Comparison of ENCODE assay signal across 23 cellular contexts in genomic region chr10:121131014-121131413, GRCh38.
"Had no signal": no experiment of that assay in that cellular context is flagged by ENCODE, and none has a peak within 500 bp of the region (broad histone marks: within the 10 kb centered on the region; RNA-seq: fewer than 3 reads in every experiment).

No MANE protein-coding gene starts in this region.

- H3K4me1 Mint-ChIP-seq: immature natural killer cell; naive thymus-derived CD4-positive, alpha-beta T cell; stimulated activated memory B cell treated with anti-CD40 and anti-IgM and Interleukin-4, amounts not matched to agents 10 μg/mL and 1 μg/mL and 100 μg/mL, for 72 hours had no signal

- ATAC-seq: effector memory CD8-positive, alpha-beta T cell; heart right ventricle; left lobe of liver; naive thymus-derived CD4-positive, alpha-beta T cell; psoas muscle; right cardiac atrium; stimulated activated memory B cell treated with anti-CD40 and anti-IgM and Interleukin-4, amounts not matched to agents 10 μg/mL and 1 μg/mL and 100 μg/mL, for 72 hours; stimulated activated naive CD8-positive, alpha-beta T cell treated with anti-CD3 and anti-CD28 coated beads, Interleukin-15, Interleukin-2, amounts not matched to agents 100 U/mL and 50 U/mL, for 24 hours had no signal

- H3K36me3 ChIP-seq: esophagus squamous epithelium, heart right ventricle, sigmoid colon, spleen, suprapubic skin, thyroid gland had no signal

- H3K4me3 ChIP-seq: esophagus squamous epithelium, heart right ventricle, psoas muscle, sigmoid colon, spleen, suprapubic skin, thyroid gland had no signal

- H3K27ac ChIP-seq: esophagus squamous epithelium, heart right ventricle, psoas muscle, sigmoid colon, spleen, suprapubic skin, thyroid gland had no signal

- H3K4me3 Mint-ChIP-seq: effector memory CD8-positive, alpha-beta T cell; immature natural killer cell; naive thymus-derived CD4-positive, alpha-beta T cell; nephron; stimulated activated memory B cell treated with anti-CD40 and anti-IgM and Interleukin-4, amounts not matched to agents 10 μg/mL and 1 μg/mL and 100 μg/mL, for 72 hours had no signal

- H3K9me3 ChIP-seq: esophagus squamous epithelium, heart right ventricle, psoas muscle, sigmoid colon, spleen, suprapubic skin, thyroid gland had no signal

- H3K27ac Mint-ChIP-seq: effector memory CD8-positive, alpha-beta T cell; immature natural killer cell; naive thymus-derived CD4-positive, alpha-beta T cell; stimulated activated memory B cell treated with anti-CD40 and anti-IgM and Interleukin-4, amounts not matched to agents 10 μg/mL and 1 μg/mL and 100 μg/mL, for 72 hours had no signal

- H3K36me3 Mint-ChIP-seq: naive thymus-derived CD4-positive, alpha-beta T cell; stimulated activated memory B cell treated with anti-CD40 and anti-IgM and Interleukin-4, amounts not matched to agents 10 μg/mL and 1 μg/mL and 100 μg/mL, for 72 hours had no signal

- H3K27me3 ChIP-seq: sigmoid colon, spleen, suprapubic skin, thyroid gland had no signal

- H3K27me3 Mint-ChIP-seq: stimulated activated memory B cell treated with anti-CD40 and anti-IgM and Interleukin-4, amounts not matched to agents 10 μg/mL and 1 μg/mL and 100 μg/mL, for 72 hours had no signal

- DNase-seq: cerebellar nuclear complex; dermis blood vessel endothelial cell; effector memory CD8-positive, alpha-beta T cell; erythroblast; esophagus squamous epithelium; glutamatergic neuron; heart right ventricle; immature natural killer cell; mesendoderm; naive thymus-derived CD4-positive, alpha-beta T cell; posterior cingulate gyrus; psoas muscle; right cardiac atrium; sigmoid colon; spleen; stimulated activated CD4-positive, alpha-beta T cell treated with anti-CD3 and anti-CD28 coated beads, Interleukin-4, amount 100 ng/mL, for 4 hours; stimulated activated naive CD8-positive, alpha-beta T cell treated with anti-CD3 and anti-CD28 coated beads, Interleukin-15, Interleukin-2, amounts not matched to agents 100 U/mL and 50 U/mL, for 24 hours; thyroid gland; trophoblast cell had no signal

- H3K4me1 ChIP-seq: heart right ventricle, psoas muscle, spleen, suprapubic skin had no signal

- H3K9me3 Mint-ChIP-seq: immature natural killer cell, nephron had no signal
